In the genomic region with DNA sequence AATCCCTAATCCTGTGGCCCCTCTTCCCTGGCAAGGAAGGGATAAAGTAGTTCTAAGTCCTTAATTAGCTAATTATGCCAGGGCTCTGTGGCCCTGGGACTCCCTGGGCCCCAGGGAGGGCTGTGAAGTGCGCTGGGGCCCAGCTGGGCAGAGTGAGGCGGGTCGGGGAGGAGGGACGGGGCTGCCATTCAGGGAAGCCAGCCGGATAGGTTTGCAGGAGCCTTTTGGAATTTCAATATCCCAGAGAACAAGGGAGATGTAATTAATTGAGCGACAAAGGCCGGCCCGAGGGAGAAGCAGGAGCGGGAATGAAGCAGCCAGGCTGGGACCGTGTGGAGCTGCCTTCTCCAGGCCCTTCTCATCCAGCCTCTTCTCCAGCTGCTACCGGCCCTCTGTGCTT, we compare ENCODE assay signal across 17 cellular contexts.
"Had no signal": no experiment of that assay in that cellular context is flagged by ENCODE, and none has a peak within 500 bp of the region (broad histone marks: within the 10 kb centered on the region; RNA-seq: fewer than 3 reads in every experiment).

No MANE protein-coding gene starts in this region.

- H3K27ac Mint-ChIP-seq: endodermal cell, immature natural killer cell, naive B cell, nephron had no signal

- H3K36me3 Mint-ChIP-seq: immature natural killer cell, naive B cell had no signal

- H3K9me3 ChIP-seq: lower lobe of right lung, neutrophil, psoas muscle had no signal

- H3K4me1 ChIP-seq: left ventricle myocardium inferior, lower lobe of right lung, psoas muscle, right atrium auricular region had no signal

- H3K9me3 Mint-ChIP-seq: endodermal cell, immature natural killer cell, nephron had no signal

- H3K27me3 ChIP-seq: foreskin keratinocyte had no signal

- H3K27ac ChIP-seq: coronary artery, foreskin keratinocyte, left ventricle myocardium inferior, lower lobe of right lung, neutrophil, psoas muscle, right atrium auricular region had no signal

- H3K4me3 ChIP-seq: coronary artery, left ventricle myocardium inferior, lower lobe of right lung, psoas muscle, right atrium auricular region had no signal

- H3K36me3 ChIP-seq: left ventricle myocardium inferior, lower lobe of right lung, neutrophil, right atrium auricular region had no signal

- DNase-seq: effector CD4-positive, alpha-beta T cell; endodermal cell; foreskin keratinocyte; immature natural killer cell; left ventricle myocardium inferior; lower lobe of right lung; mesendoderm; naive B cell; psoas muscle; small intestine; stimulated activated CD4-positive, alpha-beta T cell treated with anti-CD3 and anti-CD28 coated beads, Interleukin-12 subunit alpha, Interleukin-12 subunit beta, amount 100 ng/mL, for 4 hours; stimulated activated naive CD4-positive, alpha-beta T cell treated with Interleukin-2 at 50 U/mL for 16 hours; trophoblast cell had no signal

- ATAC-seq: foreskin keratinocyte, lower lobe of right lung, psoas muscle had no signal

- H3K4me3 Mint-ChIP-seq: endodermal cell, immature natural killer cell, naive B cell, nephron had no signal
